In genomic region chr9:73133921-73134407, GRCh38 we compare ENCODE assay signal across 8 cellular contexts. TPM values are rescaled to one million over a fixed set of nuclear protein-coding genes. Genes with fewer than 3 reads are reported as not detected.
DNase-seq lines count a peak whose midpoint lies in the region; ATAC-seq, FAIRE-seq and TF ChIP-seq lines count a peak whose summit lies in the region.

No MANE protein-coding gene starts in this region.

- no peak for TF ChIP-seq CTCF in dorsolateral prefrontal cortex (IDR thresholded peaks at IDR 0.05 in 54 of 56, conservative IDR thresholded peaks at IDR 0.05 in 2 of 56; ENCODE audit: low read depth in 1 of 56, partially characterized antibody in 56 of 56)

- DNase-seq in H54 (ENCODE audit: insufficient read length, low spot score) (no peak), NCI-H526 treated with DMSO at 0.1 percent for 48 hours (lab: John Stamatoyannopoulos, UW) (peak; percentile 70), left colon (no peak), DMS114 treated with DMSO at 0.1 percent for 48 hours (lab: John Stamatoyannopoulos, UW; ENCODE audit: unreplicated experiment) (no peak), ecto neural progenitor cell (ENCODE audit: low spot score) (no peak), dorsolateral prefrontal cortex (no peak)
- no peak for DNase-seq in activated effector memory CD4-positive, alpha-beta T cell treated with anti-CD3 and anti-CD28 coated beads, Interleukin-2, amount 50 U/mL, for 16 hours

- no peak for TF ChIP-seq POLR2A in H54 (IDR thresholded peaks at IDR 0.05; ENCODE audit: low read depth, low read length)

- FAIRE-seq in H54 (lab: Jason Lieb, UNC), result peak; percentile 98

- ATAC-seq in GM18517 (IDR thresholded peaks at IDR 0.05; ENCODE audit: unreplicated experiment) (peak; percentile 40), left colon (peak; percentile 64)

- H3K27ac ChIP-seq in dorsolateral prefrontal cortex, result no peak overlapping the region

- intact Hi-C loops in left colon (cut with DNase I, micrococcal nuclease), result no loop called here
- intact Hi-C loops in dorsolateral prefrontal cortex (cut with DNase I), result no loop called here

- H3K27me3 ChIP-seq in dorsolateral prefrontal cortex, result no peaks in the 10 kb centered on the region

- no peak overlapping the region for H3K4me3 ChIP-seq in dorsolateral prefrontal cortex

RNA-seq across cellular contexts. Expression of gene ANXA1, which starts 17.7 kb away (rescaled TPM):
- total RNA-seq in left colon, result 10 to 100 TPM; 21.8 to 34.1 TPM
- 10 to 100 TPM in 111 of 120 experiments, 1 to 10 TPM in 9; 8.2 to 56.0 (median 17.2) TPM for total RNA-seq in dorsolateral prefrontal cortex
